In the genomic region with DNA sequence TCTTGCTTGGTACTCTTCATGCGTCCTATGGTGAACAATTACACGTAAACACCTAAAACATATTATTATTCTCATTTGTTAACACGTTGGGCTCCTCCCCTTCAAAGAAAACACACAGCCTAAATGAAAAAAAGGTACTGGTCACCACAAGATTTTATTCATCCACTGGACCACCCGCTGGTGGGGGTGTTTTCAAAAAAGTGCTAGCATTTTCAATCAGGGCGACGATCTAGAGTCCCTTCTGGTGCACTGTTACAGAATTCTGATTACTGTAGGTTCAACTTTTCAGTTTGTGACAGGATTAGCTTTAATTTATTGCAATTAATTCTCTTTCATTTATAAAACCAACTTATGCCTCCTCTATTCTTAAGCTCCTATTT, we compare ENCODE assay signal across 8 cellular contexts. TPM values are rescaled to one million over a fixed set of nuclear protein-coding genes. Genes with fewer than 3 reads are reported as not detected.
DNase-seq lines count a peak whose midpoint lies in the region; ATAC-seq and TF ChIP-seq lines count a peak whose summit lies in the region.

No MANE protein-coding gene starts in this region.

- H3K27me3 ChIP-seq in esophagus squamous epithelium (no peaks in the 10 kb centered on the region), ovary (no peaks in the 10 kb centered on the region)

- TF ChIP-seq POLR2A in esophagus squamous epithelium (IDR thresholded peaks at IDR 0.05) (no peak), ovary (IDR thresholded peaks at IDR 0.05) (no peak)

- 0 to 3% methylated on average over 6 of the region's 6 CpGs for WGBS in esophagus squamous epithelium, 2 donors
- 0 to 1% (median 0%) methylated on average over 6 of the region's 6 CpGs for WGBS in ovary, 3 donors

- H3K27ac ChIP-seq in RWPE1 (peak overlapping the region; percentile 69), esophagus squamous epithelium (peak overlapping the region; percentile 87 to 96 (median 90)), ovary (peak overlapping the region; percentile 54 to 60)

- no peaks in the 10 kb centered on the region for H3K9me3 ChIP-seq in esophagus squamous epithelium
- H3K9me3 ChIP-seq in ovary: no peaks in the 10 kb centered on the region

- CTCF ChIA-PET in RWPE1 (lab: Yijun Ruan, JAX): no interaction called here

- intact Hi-C loops in esophagus squamous epithelium (cut with DNase I) (loop anchor here (10.0 kb wide), 1 partner anchor 112 kb away; the partner anchor contains the start of gene YBX3), ovary (cut with DNase I) (no loop called here)

- H3K4me1 ChIP-seq in esophagus squamous epithelium: peaks cover 0 to 26% (median 11%) of the 10 kb centered on the region in 3 donors
- peaks cover 1% of the 10 kb centered on the region for H3K4me1 ChIP-seq in ovary (ENCODE audit: insufficient read depth)

- POLR2A ChIA-PET in RWPE1 (lab: Yijun Ruan, JAX; ENCODE audit: low non-redundant PET): no interaction called here

- H3K4me3 ChIP-seq in esophagus squamous epithelium: peak overlapping the region; percentile 62 to 92 (median 73)
- H3K4me3 ChIP-seq in ovary: peak overlapping the region; percentile 91

- TF ChIP-seq EP300 in ovary (IDR thresholded peaks at IDR 0.05): no peak

- DNase-seq in DMS79 treated with DMSO at 0.1 percent for 48 hours (lab: John Stamatoyannopoulos, UW) (peak; percentile 78), DMS79 (lab: John Stamatoyannopoulos, UW) (no peak), RWPE1 (ENCODE audit: low spot score) (no peak), esophagus squamous epithelium (lab: John Stamatoyannopoulos, UW) (no peak), ovary (peak in 1 of 5 donors; percentile 15), middle frontal gyrus (ENCODE audit: extremely low spot score, low spot score) (no peak), DMS153 (lab: John Stamatoyannopoulos, UW) (no peak)

- no peak for TF ChIP-seq CTCF in RWPE1 (conservative IDR thresholded peaks at IDR 0.05; ENCODE audit: low read depth)
- no peak for TF ChIP-seq CTCF in esophagus squamous epithelium (IDR thresholded peaks at IDR 0.05)
- no peak for TF ChIP-seq CTCF in ovary (IDR thresholded peaks at IDR 0.05)

- ATAC-seq in HG02885 (IDR thresholded peaks at IDR 0.05; ENCODE audit: poor library complexity, unreplicated experiment): peak; percentile 22

- H3K36me3 ChIP-seq in esophagus squamous epithelium (peaks cover 0 to 27% (median 0%) of the 10 kb centered on the region in 3 donors), ovary (no peaks in the 10 kb centered on the region)

RNA-seq across cellular contexts. Expression of gene MAGOHB, which starts 0.5 kb away (rescaled TPM):
- total RNA-seq in esophagus squamous epithelium: 10 to 100 TPM in 2 of 4 donors, 1 to 10 TPM in 2; 5.4 to 25.1 (median 9.8) TPM
- 10 to 100 TPM in 6 of 7 donors, 1 to 10 TPM in 1; 8.5 to 25.9 (median 19.1) TPM for total RNA-seq in ovary
- 10 to 100 TPM; 14.1 to 20.4 TPM for polyA plus RNA-seq in ovary
